ENCODE assay signal across 8 cellular contexts in genomic region chr22:37752189-37753061, GRCh38. TPM values are rescaled to one million over a fixed set of nuclear protein-coding genes. Genes with fewer than 3 reads are reported as not detected.
A peak's percentile ranks its signal among the peaks of the same experiment; 100 is the strongest.
DNase-seq lines count a peak whose midpoint lies in the region; ATAC-seq and TF ChIP-seq lines count a peak whose summit lies in the region.

No MANE protein-coding gene starts in this region.

- TF ChIP-seq CTCF in cardiac muscle cell (IDR thresholded peaks at IDR 0.05; ENCODE audit: low read depth, low read length), result peak; percentile 25

- H3K27me3 ChIP-seq in cardiac muscle cell, result no peaks in the 10 kb centered on the region

- no peak overlapping the region for H3K4me3 ChIP-seq in cardiac muscle cell

- ATAC-seq in GM21447 (IDR thresholded peaks at IDR 0.05; ENCODE audit: unreplicated experiment) (no peak), GM18519 (IDR thresholded peaks at IDR 0.05; ENCODE audit: low FRiP score, unreplicated experiment) (no peak)

- H3K27ac ChIP-seq in cardiac muscle cell, result peak overlapping the region; percentile 48

- H3K36me3 ChIP-seq in cardiac muscle cell, result peaks cover 22% of the 10 kb centered on the region

- peak; percentile 96 for DNase-seq in GM03348 (ENCODE audit: low spot score)
- peak; percentile 95 for DNase-seq in T1000 (lab: John Stamatoyannopoulos, UW)
- peak in 1 of 2 donors; percentile 99 for DNase-seq in cardiac muscle cell (ENCODE audit: low read depth in 1 of 2, low spot score in 1 of 2)
- DNase-seq in retina, result peak; percentile 37
- no peak for DNase-seq in activated gamma-delta T cell treated with Interleukin-2 at 50 U/mL for 16 hours
- no peak for DNase-seq in effector CD8-positive, alpha-beta T cell (lab: John Stamatoyannopoulos, UW)

- peaks cover 43% of the 10 kb centered on the region for H3K4me1 ChIP-seq in cardiac muscle cell (ENCODE audit: low read depth)

- H3K9me3 ChIP-seq in cardiac muscle cell (ENCODE audit: low read depth), result no peaks in the 10 kb centered on the region

RNA-seq across cellular contexts. Expression of gene GCAT, which starts 55.3 kb away (rescaled TPM):
- total RNA-seq in cardiac muscle cell, result 74.2 and 95.0 TPM in 2 replicates
- polyA plus RNA-seq in cardiac muscle cell, result 66.4 and 97.6 TPM in 2 replicates

RNA-seq across cellular contexts. Expression of gene TRIOBP, which starts 55.6 kb away (rescaled TPM):
- total RNA-seq in cardiac muscle cell, result 160 and 202 TPM in 2 replicates
- 150 and 191 TPM in 2 replicates for polyA plus RNA-seq in cardiac muscle cell

Comparison
In these comparisons a context has a peak if more than half of its experiments do, and no peak if none do; other contexts are left out.
1. DNase-seq: peak in GM03348 (single experiment), T1000 (single experiment) and retina (single experiment); none in activated gamma-delta T cell treated with Interleukin-2 at 50 U/mL for 16 hours (single experiment) and effector CD8-positive, alpha-beta T cell (single experiment).